14 cellular contexts compared by ENCODE assay signal in genomic region chr22:43205261-43205691, GRCh38.
"Had no signal": no experiment of that assay in that cellular context is flagged by ENCODE, and none has a peak within 500 bp of the region (broad histone marks: within the 10 kb centered on the region; RNA-seq: fewer than 3 reads in every experiment).

No MANE protein-coding gene starts in this region.

- H3K9me3 Mint-ChIP-seq: mesothelial cell of epicardium had no signal

- DNase-seq: activated CD4-positive, alpha-beta T cell treated with anti-CD3 and anti-CD28 coated beads for 1 hour; activated effector memory CD4-positive, alpha-beta T cell treated with anti-CD3 and anti-CD28 coated beads, Interleukin-2, amount 50 U/mL, for 16 hours; effector CD4-positive, alpha-beta T cell; gastrocnemius medialis; nucleus accumbens; stimulated activated naive CD4-positive, alpha-beta T cell; T-helper 9 cell; testis; upper lobe of right lung had no signal

- H3K36me3 ChIP-seq: ascending aorta, gastrocnemius medialis, right atrium auricular region, upper lobe of right lung had no signal

- H3K4me3 Mint-ChIP-seq: mesothelial cell of epicardium had no signal

- H3K27ac Mint-ChIP-seq: mesothelial cell of epicardium had no signal

- H3K9me3 ChIP-seq: ascending aorta, gastrocnemius medialis, right atrium auricular region, testis, upper lobe of right lung had no signal

- H3K4me1 ChIP-seq: ascending aorta, gastrocnemius medialis, right atrium auricular region, upper lobe of right lung had no signal

- H3K4me3 ChIP-seq: ascending aorta, coronary artery, gastrocnemius medialis, right atrium auricular region, skin epidermis, testis, upper lobe of right lung had no signal

- ATAC-seq: gastrocnemius medialis, upper lobe of right lung had no signal

- H3K36me3 Mint-ChIP-seq: mesothelial cell of epicardium had no signal

- H3K27me3 ChIP-seq: ascending aorta, right atrium auricular region, testis, upper lobe of right lung had no signal

- H3K27ac ChIP-seq: ascending aorta, coronary artery, gastrocnemius medialis, right atrium auricular region, skin epidermis, testis, upper lobe of right lung had no signal
